In genomic region chr5:72386639-72387038, GRCh38 we compare ENCODE assay signal across 18 cellular contexts.
DNase-seq lines count a peak whose midpoint lies in the region; TF ChIP-seq lines count a peak whose summit lies in the region.
"Had no signal": no experiment of that assay in that cellular context is flagged by ENCODE, and none has a peak within 500 bp of the region (broad histone marks: within the 10 kb centered on the region; RNA-seq: fewer than 3 reads in every experiment).

No MANE protein-coding gene starts in this region.

- no peaks in the 10 kb centered on the region for H4K20me1 ChIP-seq in BLaER1

- H3K9ac ChIP-seq in BLaER1 (no peak overlapping the region), mesenchymal stem cell (ENCODE audit: low read length) (no peak overlapping the region)

- H3K23ac ChIP-seq in mesenchymal stem cell (ENCODE audit: low read length in 2 of 2) = no peak overlapping the region

- H4K91ac ChIP-seq in mesenchymal stem cell (ENCODE audit: low read length) = no peak overlapping the region

- no peak overlapping the region for H3K14ac ChIP-seq in mesenchymal stem cell (ENCODE audit: low read length in 2 of 2)

- H3K4me3 ChIP-seq in BLaER1 (no peak overlapping the region), mesenchymal stem cell (ENCODE audit: insufficient read depth in 1 of 2, low read depth in 1 of 2, low read length in 2 of 2) (no peak overlapping the region), suprapubic skin (no peak overlapping the region)
- H3K4me3 ChIP-seq: pancreas, Peyer's patch, testis had no signal

- peak overlapping the region; percentile 74 for H2AK5ac ChIP-seq in mesenchymal stem cell (ENCODE audit: low read length, severe bottlenecking)

- H3K79me1 ChIP-seq in mesenchymal stem cell (replicated peaks; ENCODE audit: low read length, poor library complexity, severe bottlenecking) = no peaks in the 10 kb centered on the region

- H2BK5ac ChIP-seq in mesenchymal stem cell (ENCODE audit: low read depth, low read length, poor library complexity, severe bottlenecking) = no peak overlapping the region

- no peak overlapping the region for H4K8ac ChIP-seq in mesenchymal stem cell (ENCODE audit: low read length)

- TF ChIP-seq EP300 in suprapubic skin (IDR thresholded peaks at IDR 0.05) = no peak

- H2AFZ ChIP-seq in mesenchymal stem cell (ENCODE audit: low read depth, low read length) = no peak overlapping the region

- peaks cover 10% of the 10 kb centered on the region for H3K4me1 ChIP-seq in BLaER1
- peaks cover 6% of the 10 kb centered on the region for H3K4me1 ChIP-seq in mesenchymal stem cell (ENCODE audit: control insufficient read depth, insufficient read depth, low read depth, low read length)
- H3K4me1 ChIP-seq in suprapubic skin = peaks cover 25% of the 10 kb centered on the region
- H3K4me1 ChIP-seq: Peyer's patch had no signal

- peak; percentile 71 to 76 for DNase-seq in Kasumi-1 (lab: John Stamatoyannopoulos, UW)
- peak; percentile 59 for DNase-seq in SKM-1 treated with dmso at 0.1 percent for 144 hours (lab: John Stamatoyannopoulos, UW; ENCODE audit: unreplicated experiment)
- no peak for DNase-seq in mesenchymal stem cell
- no peak for DNase-seq in suprapubic skin (ENCODE audit: low spot score in 2 of 2)
- DNase-seq in NCI-H128 (lab: John Stamatoyannopoulos, UW; ENCODE audit: unreplicated experiment) = no peak
- no peak for DNase-seq in activated gamma-delta T cell (lab: John Stamatoyannopoulos, UW)
- no peak for DNase-seq in middle frontal gyrus (ENCODE audit: extremely low spot score, low spot score)
- DNase-seq: activated B cell treated with CpG ODN at 0.5 μM for 24 hours, Calu3, left cardiac atrium, NCI-H2081 treated with DMSO at 0.1 percent for 48 hours, NCI-H524, pancreas, Peyer's patch, small intestine, T-helper 1 cell, testis had no signal

- H3K27me3 ChIP-seq in BLaER1 = no peaks in the 10 kb centered on the region
- H3K27me3 ChIP-seq in mesenchymal stem cell (ENCODE audit: control insufficient read depth in 1 of 2, insufficient read depth in 1 of 2, low read length in 2 of 2) = no peaks in the 10 kb centered on the region
- no peaks in the 10 kb centered on the region for H3K27me3 ChIP-seq in suprapubic skin
- H3K27me3 ChIP-seq: pancreas, Peyer's patch, testis had no signal

- H3K27ac ChIP-seq in BLaER1 = no peak overlapping the region
- H3K27ac ChIP-seq in mesenchymal stem cell (ENCODE audit: low read length, poor library complexity, severe bottlenecking) = no peak overlapping the region
- H3K27ac ChIP-seq in suprapubic skin = no peak overlapping the region
- H3K27ac ChIP-seq: pancreas, Peyer's patch, testis had no signal

- H3K9me3 ChIP-seq in BLaER1 = no peaks in the 10 kb centered on the region
- no peaks in the 10 kb centered on the region for H3K9me3 ChIP-seq in mesenchymal stem cell (ENCODE audit: control insufficient read depth, low read length)
- no peaks in the 10 kb centered on the region for H3K9me3 ChIP-seq in suprapubic skin
- H3K9me3 ChIP-seq: pancreas, Peyer's patch, testis had no signal

- H3K4me2 ChIP-seq in BLaER1 (peak overlapping the region; percentile 40; the same call in 1 of the 2 replicates), mesenchymal stem cell (ENCODE audit: low read length, poor library complexity, severe bottlenecking) (no peak overlapping the region)

- H2BK120ac ChIP-seq in mesenchymal stem cell (ENCODE audit: low read depth, low read length) = no peak overlapping the region

- H3K36me3 ChIP-seq in BLaER1 = no peaks in the 10 kb centered on the region
- no peaks in the 10 kb centered on the region for H3K36me3 ChIP-seq in mesenchymal stem cell (ENCODE audit: control insufficient read depth in 1 of 2, insufficient read depth in 2 of 2, low read depth in 1 of 2, low read length in 2 of 2)
- H3K36me3 ChIP-seq in suprapubic skin = no peaks in the 10 kb centered on the region
- H3K36me3 ChIP-seq: pancreas, Peyer's patch had no signal

- WGBS in mesenchymal stem cell = no CpG with 5 or more reads among the region's 1 CpG
- WGBS in suprapubic skin = 76% methylated on average over 1 of the region's 1 CpG

- H2BK15ac ChIP-seq in mesenchymal stem cell (ENCODE audit: low read depth, poor library complexity, severe bottlenecking) = no peak overlapping the region

- TF ChIP-seq POLR2A in suprapubic skin (IDR thresholded peaks at IDR 0.05) = no peak

- H2BK12ac ChIP-seq in mesenchymal stem cell (ENCODE audit: low read length in 2 of 2) = no peak overlapping the region

- H3K4ac ChIP-seq in mesenchymal stem cell (ENCODE audit: low read depth in 1 of 2, low read length in 2 of 2) = no peak overlapping the region

- H3K18ac ChIP-seq in mesenchymal stem cell (ENCODE audit: low read depth in 1 of 2, low read length in 2 of 2) = peak overlapping the region in 1 of 2 experiments; percentile 28

- no peak for TF ChIP-seq CTCF in suprapubic skin (IDR thresholded peaks at IDR 0.05)

Comparison
In these comparisons a context has a peak if more than half of its experiments do, and no peak if none do; other contexts are left out.
1. DNase-seq: peak in Kasumi-1 (2 of 2) and SKM-1 treated with dmso at 0.1 percent for 144 hours (single experiment); none in mesenchymal stem cell (single experiment), suprapubic skin (0 of 2), NCI-H128 (single experiment), activated gamma-delta T cell (single experiment) and middle frontal gyrus (single experiment).